7 cellular contexts compared by ENCODE assay signal in the genomic region with DNA sequence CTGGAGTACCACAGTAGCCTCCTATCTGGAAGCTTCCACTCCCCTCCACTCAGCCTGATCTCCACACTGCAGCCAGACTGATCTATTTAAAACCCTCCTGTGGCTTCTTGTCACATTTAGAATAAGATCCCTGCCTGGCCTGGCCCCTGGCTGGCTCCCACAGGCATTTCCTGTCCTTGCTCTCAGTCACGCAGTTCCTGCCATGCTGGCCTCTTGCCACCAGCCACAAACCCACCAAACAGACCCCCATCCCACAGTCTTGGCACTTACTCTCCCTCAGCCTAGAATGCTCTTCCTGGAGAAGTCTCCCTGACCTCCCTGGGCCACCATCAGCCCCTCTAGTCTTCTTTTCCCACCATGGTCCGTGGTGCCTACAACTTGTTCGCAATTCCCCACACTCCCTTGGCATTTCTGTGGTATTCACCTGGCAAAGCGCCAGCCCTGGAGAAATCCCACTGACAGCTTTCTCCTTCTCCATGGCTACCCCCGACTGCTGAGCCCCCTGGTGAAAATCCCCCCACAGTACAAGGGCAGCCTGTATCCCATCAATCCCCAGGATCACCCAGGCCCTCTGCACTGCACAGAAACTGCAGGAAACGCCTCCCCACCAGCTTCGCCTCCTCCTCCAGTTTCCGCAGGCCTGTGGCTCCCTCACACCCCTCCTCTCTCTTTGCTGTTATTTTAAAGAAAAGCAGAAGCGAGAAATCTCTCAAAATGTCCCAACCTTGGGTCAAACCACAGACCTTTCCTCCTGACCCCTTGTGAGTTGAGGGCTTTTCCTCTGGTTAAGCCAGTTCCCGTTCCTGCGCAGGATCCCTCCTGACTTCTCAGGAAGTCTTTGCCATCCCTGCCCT.
A peak's percentile ranks its signal among the peaks of the same experiment; 100 is the strongest.
DNase-seq lines count a peak whose midpoint lies in the region; ATAC-seq, FAIRE-seq and TF ChIP-seq lines count a peak whose summit lies in the region.

No MANE protein-coding gene starts in this region.

- no peak for TF ChIP-seq CTCF in endothelial cell of umbilical vein (IDR thresholded peaks at IDR 0.05; ENCODE audit: extremely low read depth in 1 of 2, insufficient read depth in 1 of 2, low read depth in 1 of 2, low read length in 2 of 2)

- BruUV-seq in endothelial cell of umbilical vein (replicated peaks; lab: Mats Ljungman, UMichigan): no TSS peak

- no peaks in the 10 kb centered on the region for H3K9me1 ChIP-seq in endothelial cell of umbilical vein (replicated peaks; ENCODE audit: control insufficient read depth, extremely low read depth, insufficient read depth, low read length)

- no peaks in the 10 kb centered on the region for H3K9me3 ChIP-seq in endothelial cell of umbilical vein (replicated peaks; ENCODE audit: control insufficient read depth, insufficient read depth, low read length)
- no peaks in the 10 kb centered on the region for H3K9me3 ChIP-seq in effector memory CD4-positive, alpha-beta T cell (ENCODE audit: control insufficient read depth, low read length)

- peak overlapping the region; percentile 55 for H3K27ac ChIP-seq in endothelial cell of umbilical vein (ENCODE audit: insufficient read depth, low read depth, low read length)
- H3K27ac ChIP-seq in effector memory CD4-positive, alpha-beta T cell (ENCODE audit: insufficient read depth, low read length, poor library complexity, severe bottlenecking): no peak overlapping the region

- H4K20me1 ChIP-seq in endothelial cell of umbilical vein (replicated peaks; ENCODE audit: control insufficient read depth, extremely low read depth, insufficient read depth, low read length): no peaks in the 10 kb centered on the region

- H3K9ac ChIP-seq in endothelial cell of umbilical vein (replicated peaks; ENCODE audit: extremely low read depth, insufficient read depth, low read length): no peak overlapping the region

- dilution Hi-C loops in endothelial cell of umbilical vein (cut with MboI; ENCODE audit: extremely low pct_ligation_motif_present, low sequenced_read_pairs): no loop called here

- no peaks in the 10 kb centered on the region for H3K36me3 ChIP-seq in endothelial cell of umbilical vein (ENCODE audit: control insufficient read depth in 2 of 2, extremely low read depth in 1 of 2, insufficient read depth in 2 of 2, low read length in 2 of 2)
- no peaks in the 10 kb centered on the region for H3K36me3 ChIP-seq in effector memory CD4-positive, alpha-beta T cell (ENCODE audit: control insufficient read depth, insufficient read depth, low read length)

- intact Hi-C loops in endothelial cell of umbilical vein (cut with micrococcal nuclease): loop anchor here (1.0 to 2.0 kb wide), 2 partner anchors 26 to 273 kb away; no protein-coding TSS in a partner anchor

- peak overlapping the region; percentile 11 for H2AFZ ChIP-seq in endothelial cell of umbilical vein (ENCODE audit: low read depth, low read length)

- ATAC-seq in GM18868 (IDR thresholded peaks at IDR 0.05; ENCODE audit: unreplicated experiment) (peak; percentile 72), HG02763 (IDR thresholded peaks at IDR 0.05; ENCODE audit: unreplicated experiment) (peak; percentile 69)

- H3K4me3 ChIP-seq in endothelial cell of umbilical vein (replicated peaks in 1 of 3; ENCODE audit: insufficient read depth in 1 of 3, low read depth in 1 of 3, low read length in 3 of 3): no peak overlapping the region
- no peak overlapping the region for H3K4me3 ChIP-seq in effector memory CD4-positive, alpha-beta T cell (ENCODE audit: insufficient read depth, low read depth, low read length, poor library complexity, severe bottlenecking)

- H3K4me2 ChIP-seq in endothelial cell of umbilical vein (ENCODE audit: insufficient read depth, low read length): peak overlapping the region; percentile 31

- DNase-seq in NOMO-1 treated with dmso at 0.1 percent for 144 hours (lab: John Stamatoyannopoulos, UW; ENCODE audit: unreplicated experiment) (peak; percentile 95), endothelial cell of umbilical vein (ENCODE audit: low read depth, low spot score) (peak; percentile 46), putamen (ENCODE audit: low spot score) (peak; percentile 38), OCI-M2 (lab: John Stamatoyannopoulos, UW; ENCODE audit: unreplicated experiment) (no peak)
- DNase-seq in effector memory CD4-positive, alpha-beta T cell: no peak

- POLR2A ChIA-PET in endothelial cell of umbilical vein (lab: Charles Lee): no interaction called here

- H3K4me1 ChIP-seq in endothelial cell of umbilical vein (ENCODE audit: control insufficient read depth, extremely low read depth, insufficient read depth, low read length): peaks cover 17% of the 10 kb centered on the region
- no peaks in the 10 kb centered on the region for H3K4me1 ChIP-seq in effector memory CD4-positive, alpha-beta T cell (ENCODE audit: control insufficient read depth, insufficient read depth, low read length, poor library complexity, severe bottlenecking)

- TF ChIP-seq POLR2A in endothelial cell of umbilical vein (IDR thresholded peaks at IDR 0.05; ENCODE audit: low read depth, low read length): no peak

- no peaks in the 10 kb centered on the region for H3K79me2 ChIP-seq in endothelial cell of umbilical vein (ENCODE audit: control insufficient read depth, insufficient read depth, low read length)

- H3K27me3 ChIP-seq in endothelial cell of umbilical vein (ENCODE audit: control insufficient read depth in 2 of 2, insufficient read depth in 2 of 2, low read length in 2 of 2): no peaks in the 10 kb centered on the region
- H3K27me3 ChIP-seq in effector memory CD4-positive, alpha-beta T cell (replicated peaks; ENCODE audit: control insufficient read depth, insufficient read depth, low read length, poor library complexity, severe bottlenecking): no peaks in the 10 kb centered on the region

- FAIRE-seq in endothelial cell of umbilical vein (lab: Jason Lieb, UNC): peak; percentile 66

- CTCF ChIA-PET in endothelial cell of umbilical vein (lab: Charles Lee): interaction anchor here (1.1 to 3.7 kb wide), 4 partner anchors 54 to 151 kb away, joined by 3 to 17 read pairs (median 6); no protein-coding TSS in a partner anchor

TF ChIP-seq in endothelial cell of umbilical vein, 7 proteins besides CTCF, POLR2A, EP300 and RAD21:
- TF ChIP-seq FOS (IDR thresholded peaks at IDR 0.05; ENCODE audit: borderline replicate concordance, insufficient read depth, low read length): no peak
- TF ChIP-seq MYC (IDR thresholded peaks at IDR 0.05; ENCODE audit: low read depth, low read length): no peak

Comparison
In these comparisons a context has a peak if more than half of its experiments do, and no peak if none do; other contexts are left out.
1. DNase-seq: peak in NOMO-1 treated with dmso at 0.1 percent for 144 hours (single experiment), endothelial cell of umbilical vein (single experiment) and putamen (single experiment); none in effector memory CD4-positive, alpha-beta T cell (0 of 3) and OCI-M2 (single experiment).